In the genomic region with DNA sequence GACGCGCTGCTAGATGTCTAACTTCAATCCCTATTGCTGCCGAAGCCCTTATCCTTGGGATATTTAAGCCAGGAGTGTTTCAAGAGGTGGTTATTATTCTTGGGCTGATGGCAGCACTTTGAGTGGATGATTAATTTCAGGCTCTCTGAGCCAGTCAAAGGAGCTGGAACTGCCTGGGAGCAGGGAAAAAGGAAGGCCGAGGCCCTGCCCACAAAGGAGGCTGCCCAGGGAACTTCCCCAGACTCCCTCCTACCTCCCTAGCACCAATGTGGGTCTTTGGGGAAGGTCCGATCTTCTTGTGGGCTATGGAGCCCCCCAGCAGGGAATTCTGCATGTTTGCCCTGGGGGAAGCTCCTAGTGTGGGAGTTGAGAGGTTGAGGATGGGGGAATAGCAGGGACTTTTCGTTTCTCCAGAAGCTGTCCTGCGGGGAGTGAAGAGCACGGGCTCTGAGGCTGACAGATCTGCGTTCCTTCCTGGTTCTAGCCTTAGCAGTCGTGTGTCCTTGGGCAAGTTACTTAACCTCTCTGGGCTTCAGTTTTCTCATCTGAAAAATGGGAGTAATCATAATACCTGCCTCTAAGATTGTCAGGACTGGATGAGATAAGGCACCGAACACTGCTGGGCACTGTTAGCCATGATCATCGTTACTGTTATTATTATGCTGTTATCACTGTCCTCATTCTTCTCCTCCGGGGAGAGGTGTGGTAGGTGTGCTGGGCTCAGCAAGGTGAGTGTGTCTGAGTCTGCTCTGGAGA, we compare ENCODE assay signal across 17 cellular contexts.
"Had no signal": no experiment of that assay in that cellular context is flagged by ENCODE, and none has a peak within 500 bp of the region (broad histone marks: within the 10 kb centered on the region; RNA-seq: fewer than 3 reads in every experiment).

No MANE protein-coding gene starts in this region.

- H3K9me3 ChIP-seq: breast epithelium, left lung, mucosa of descending colon had no signal

- H3K4me3 ChIP-seq: breast epithelium, dorsolateral prefrontal cortex, left lung, mucosa of descending colon, skin epidermis had no signal

- ATAC-seq: activated CD4-positive, alpha-beta T cell treated with anti-CD3 and anti-CD28 coated beads for 36 hours; activated CD8-positive, alpha-beta T cell treated with anti-CD3 and anti-CD28 coated beads for 36 hours; activated T-cell treated with anti-CD3 and anti-CD28 coated beads, Interleukin-2, amount 50 U/mL, for 72 hours; esophagus mucosa; left lung; mucosa of descending colon; natural killer cell; T-cell had no signal

- DNase-seq: activated CD4-positive, alpha-beta T cell treated with anti-CD3 and anti-CD28 coated beads for 36 hours; activated CD8-positive, alpha-beta memory T cell treated with anti-CD3 and anti-CD28 coated beads, Interleukin-2, amount 50 U/mL, for 4 hours; activated CD8-positive, alpha-beta T cell treated with anti-CD3 and anti-CD28 coated beads for 36 hours; activated naive CD8-positive, alpha-beta T cell treated with anti-CD3 and anti-CD28 coated beads, Interleukin-2, amount 10 ng/mL, durations not matched to agents 7 days and 5 days; activated T-cell treated with anti-CD3 and anti-CD28 coated beads, Interleukin-2, amount 50 U/mL, for 72 hours; anterior cingulate cortex; dorsolateral prefrontal cortex; foreskin fibroblast; left lung; mucosa of descending colon; natural killer cell; T-cell; trophoblast cell had no signal

- H3K4me1 ChIP-seq: breast epithelium, left lung had no signal

- H3K27ac ChIP-seq: breast epithelium, dorsolateral prefrontal cortex, left lung, skin epidermis, VCaP had no signal

- H3K27me3 ChIP-seq: breast epithelium, dorsolateral prefrontal cortex had no signal

- H3K36me3 ChIP-seq: breast epithelium, left lung had no signal
